6 cellular contexts compared by ENCODE assay signal in genomic region chr16:426115-426905, GRCh38. TPM values are rescaled to one million over a fixed set of nuclear protein-coding genes. Genes with fewer than 3 reads are reported as not detected.
DNase-seq lines count a peak whose midpoint lies in the region; ATAC-seq and TF ChIP-seq lines count a peak whose summit lies in the region.

No MANE protein-coding gene starts in this region.

- H4K91ac ChIP-seq in trophoblast cell (ENCODE audit: low read depth, low read length) = peak overlapping the region; percentile 55

- H2BK120ac ChIP-seq in trophoblast cell (ENCODE audit: insufficient read depth, low read length, poor library complexity) = no peak overlapping the region

- H3K18ac ChIP-seq in trophoblast cell (ENCODE audit: low read length) = peak overlapping the region; percentile 98

- peaks cover 17% of the 10 kb centered on the region for H3K27me3 ChIP-seq in trophoblast cell (ENCODE audit: insufficient read depth, low read length)

- peaks cover 2% of the 10 kb centered on the region for H3K9me3 ChIP-seq in trophoblast cell (ENCODE audit: insufficient read depth, low read depth, low read length)

- H2AK5ac ChIP-seq in trophoblast cell (ENCODE audit: low read length) = peak overlapping the region; percentile 71

- H4K12ac ChIP-seq in trophoblast cell (ENCODE audit: low read depth, low read length) = peak overlapping the region; percentile 16

- peak overlapping the region; percentile 42 for H3K14ac ChIP-seq in trophoblast cell (ENCODE audit: low read length)

- H3K9ac ChIP-seq in trophoblast cell (ENCODE audit: low read length) = peak overlapping the region; percentile 71

- peak; percentile 7 for ATAC-seq in HG03280 (IDR thresholded peaks at IDR 0.05; ENCODE audit: unreplicated experiment)
- ATAC-seq in GM21576 (IDR thresholded peaks at IDR 0.05; ENCODE audit: unreplicated experiment) = no peak

- H4K8ac ChIP-seq in trophoblast cell (ENCODE audit: low read depth, low read length) = peak overlapping the region; percentile 75

- H2BK12ac ChIP-seq in trophoblast cell (ENCODE audit: low read length) = no peak overlapping the region

- peaks cover 2% of the 10 kb centered on the region in 2 experiments for H3K36me3 ChIP-seq in trophoblast cell (ENCODE audit: control insufficient read depth in 1 of 2, insufficient read depth in 2 of 2, low read length in 2 of 2)

- no peak for TF ChIP-seq CTCF in coronary artery (IDR thresholded peaks at IDR 0.05)

- peak overlapping the region; percentile 84 for H3K4me2 ChIP-seq in trophoblast cell (ENCODE audit: low read length)

- H3K4me3 ChIP-seq in coronary artery = peak overlapping the region; percentile 98
- peak overlapping the region; percentile 71 for H3K4me3 ChIP-seq in trophoblast cell (ENCODE audit: low read depth, low read length)

- no peak overlapping the region for H2BK5ac ChIP-seq in trophoblast cell (ENCODE audit: low read depth, low read length, poor library complexity)

- WGBS in trophoblast cell (ENCODE audit: extremely low coverage, insufficient coverage, insufficient read length) = no CpG with 5 or more reads among the region's 97 CpGs

- H3K27ac ChIP-seq in coronary artery = peak overlapping the region; percentile 30 to 99
- H3K27ac ChIP-seq in trophoblast cell (ENCODE audit: low read depth, low read length) = no peak overlapping the region

- H3K4ac ChIP-seq in trophoblast cell (ENCODE audit: low read depth, low read length) = peak overlapping the region; percentile 68

- peaks cover 5% of the 10 kb centered on the region for H3K79me1 ChIP-seq in trophoblast cell (ENCODE audit: low read length)

- peaks cover 12% of the 10 kb centered on the region for H3K79me2 ChIP-seq in trophoblast cell (ENCODE audit: control insufficient read depth, insufficient read depth, low read length, poor library complexity)

- peak; percentile 61 for DNase-seq in COLO668 (lab: John Stamatoyannopoulos, UW; ENCODE audit: unreplicated experiment)
- no peak for DNase-seq in coronary artery (ENCODE audit: low spot score)
- DNase-seq in trophoblast cell = peak in 1 of 2 donors; percentile 23
- DNase-seq in GM19240 (ENCODE audit: insufficient read length, low spot score) = no peak

- peaks cover 15 to 18% of the 10 kb centered on the region in 2 experiments for H3K4me1 ChIP-seq in trophoblast cell (ENCODE audit: control insufficient read depth in 1 of 2, insufficient read depth in 2 of 2, low read length in 2 of 2)

- peak overlapping the region; percentile 12 for H2AFZ ChIP-seq in trophoblast cell (ENCODE audit: insufficient read depth, low read length, poor library complexity)

- no peak overlapping the region for H3K23ac ChIP-seq in trophoblast cell (ENCODE audit: low read length)

RNA-seq across cellular contexts. Expression of gene RAB11FIP3, which starts 0.9 kb away (rescaled TPM):
- polyA plus RNA-seq in trophoblast cell (2013) = 13.6 and 14.0 TPM in 2 replicates

RNA-seq across cellular contexts. Expression of gene DECR2, which starts 24.6 kb away (rescaled TPM):
- 13.6 TPM in 2 replicates for polyA plus RNA-seq in trophoblast cell (2013)

RNA-seq across cellular contexts. Expression of gene NME4, which starts 29.3 kb away (rescaled TPM):
- polyA plus RNA-seq in trophoblast cell (2013) = 175 and 192 TPM in 2 replicates

RNA-seq across cellular contexts. Expression of gene PGAP6, which starts 44.5 kb away (rescaled TPM):
- 80.1 and 80.9 TPM in 2 replicates for polyA plus RNA-seq in trophoblast cell (2013)

RNA-seq across cellular contexts. Expression of gene MRPL28, which starts 56.0 kb away (rescaled TPM):
- 61.1 and 61.4 TPM in 2 replicates for polyA plus RNA-seq in trophoblast cell (2013)
